Comparison of ENCODE assay signal across 2 cellular contexts in genomic region chr16:4172070-4172469, GRCh38.
TF ChIP-seq lines count a peak whose summit lies in the region.

No MANE protein-coding gene starts in this region.

TF ChIP-seq in SK-N-SH, 30 proteins besides CTCF, POLR2A, EP300 and RAD21 (continued from another document):
- no peak for TF ChIP-seq PBX3 (IDR thresholded peaks at IDR 0.05)
- no peak for TF ChIP-seq TCF12 (IDR thresholded peaks at IDR 0.05)
- no peak for TF ChIP-seq MXI1 (IDR thresholded peaks at IDR 0.05; ENCODE audit: low read depth, low read length)
- TF ChIP-seq POLR2AphosphoS5 (IDR thresholded peaks at IDR 0.05; ENCODE audit: low read depth, low read length), result no peak
- no peak for TF ChIP-seq GATA2 (CRISPR knock-in tag; IDR thresholded peaks at IDR 0.05)
- no peak for TF ChIP-seq RCOR1 (IDR thresholded peaks at IDR 0.05; ENCODE audit: low read length)
- no peak for TF ChIP-seq ZBTB33 (IDR thresholded peaks at IDR 0.05; ENCODE audit: borderline replicate concordance, low read depth)
- TF ChIP-seq MAX (IDR thresholded peaks at IDR 0.05; ENCODE audit: low read depth), result no peak
TF ChIP-seq in SK-N-SH: peak in this region for 0.

TF ChIP-seq in SK-N-SH treated with all-trans-retinoic acid at 6 μM for 48 hours, 23 proteins besides CTCF, POLR2A, EP300 and RAD21 (continued from another document):
- TF ChIP-seq TSHZ2 (CRISPR knock-in tag; IDR thresholded peaks at IDR 0.05) (no peak), ZC3H10 (CRISPR knock-in tag; IDR thresholded peaks at IDR 0.05) (no peak), POU6F1 (CRISPR knock-in tag; IDR thresholded peaks at IDR 0.05; ENCODE audit: borderline replicate concordance, low read depth) (no peak), ZFP3 (CRISPR knock-in tag; IDR thresholded peaks at IDR 0.05) (no peak), PATZ1 (CRISPR knock-in tag; IDR thresholded peaks at IDR 0.05; ENCODE audit: borderline replicate concordance) (no peak), CSDC2 (CRISPR knock-in tag; IDR thresholded peaks at IDR 0.05) (no peak), RARB (CRISPR knock-in tag; IDR thresholded peaks at IDR 0.05) (no peak), ESRRG (CRISPR knock-in tag; IDR thresholded peaks at IDR 0.05) (no peak), CREB5 (CRISPR knock-in tag; IDR thresholded peaks at IDR 0.05; ENCODE audit: low read depth) (no peak)
